8 cellular contexts compared by ENCODE assay signal in the genomic region with DNA sequence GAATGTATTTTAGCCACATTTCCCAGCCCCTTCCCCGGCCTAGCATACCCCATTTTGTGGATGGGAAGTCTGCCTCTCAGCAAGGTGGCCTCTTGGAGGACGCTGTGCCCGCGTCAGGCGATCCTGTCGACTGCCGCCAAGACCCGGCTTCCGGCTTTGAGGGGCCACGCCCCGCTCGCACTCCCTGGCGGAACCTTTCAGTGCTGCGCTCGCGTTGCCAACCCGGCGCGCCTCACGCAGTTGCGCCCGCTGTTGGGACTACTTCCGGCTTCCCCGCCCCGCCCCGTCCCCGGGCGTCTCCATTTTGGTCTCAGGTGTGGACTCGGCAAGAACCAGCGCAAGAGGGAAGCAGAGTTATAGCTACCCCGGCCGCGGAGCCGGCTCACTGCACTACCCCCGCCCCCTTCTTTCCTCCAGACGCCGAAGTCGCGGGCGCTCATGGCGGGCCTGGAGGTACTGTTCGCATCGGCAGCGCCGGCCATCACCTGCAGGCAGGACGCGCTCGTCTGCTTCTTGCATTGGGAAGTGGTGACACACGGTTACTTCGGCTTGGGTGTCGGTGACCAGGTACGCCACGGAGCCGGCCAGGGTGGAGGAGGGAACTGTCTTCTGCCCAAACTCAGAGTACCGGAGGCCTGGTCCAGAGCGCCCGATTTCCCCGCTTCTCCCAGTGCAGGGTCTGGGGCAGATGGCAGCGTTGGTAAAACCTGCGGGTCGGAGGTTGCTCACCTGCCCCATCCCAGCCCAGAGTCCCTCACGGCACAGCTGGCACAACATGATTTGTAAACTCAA. TPM values are rescaled to one million over a fixed set of nuclear protein-coding genes. Genes with fewer than 3 reads are reported as not detected.
DNase-seq lines count a peak whose midpoint lies in the region; ATAC-seq and TF ChIP-seq lines count a peak whose summit lies in the region.

A gene with protein sequence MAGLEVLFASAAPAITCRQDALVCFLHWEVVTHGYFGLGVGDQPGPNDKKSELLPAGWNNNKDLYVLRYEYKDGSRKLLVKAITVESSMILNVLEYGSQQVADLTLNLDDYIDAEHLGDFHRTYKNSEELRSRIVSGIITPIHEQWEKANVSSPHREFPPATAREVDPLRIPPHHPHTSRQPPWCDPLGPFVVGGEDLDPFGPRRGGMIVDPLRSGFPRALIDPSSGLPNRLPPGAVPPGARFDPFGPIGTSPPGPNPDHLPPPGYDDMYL (plus strand): TSS at position 267 of the 792 bp plus-strand sequence. CDS start 172 bp downstream, at position 439.

- peak within 1 kb of the TSS; percentile 96 for H2AFZ ChIP-seq in SK-N-SH (ENCODE audit: low read depth)

- TF ChIP-seq EP300 in SK-N-SH (IDR thresholded peaks at IDR 0.05; ENCODE audit: borderline replicate concordance in 1 of 2, low read depth in 1 of 2, low read length in 1 of 2), result peak; percentile 25; a peak in 1 of 4 replicates

- no peak for TF ChIP-seq POLR2A in testis (IDR thresholded peaks at IDR 0.05)

- H3K79me2 ChIP-seq in SK-N-SH (ENCODE audit: insufficient read depth), result peaks cover 57% of the 10 kb centered on the region

- no peaks in the 10 kb centered on the region for H3F3A ChIP-seq in SK-N-SH (replicated peaks; ENCODE audit: insufficient read depth)

- H3K36me3 ChIP-seq in GM06990 (ENCODE audit: control insufficient read depth, insufficient read depth, low read length), result no peaks in the 10 kb centered on the region; the same call in 1 of the 2 replicates
- H3K36me3 ChIP-seq in SK-N-SH (replicated peaks in 1 of 2; ENCODE audit: control insufficient read depth in 1 of 2, insufficient read depth in 2 of 2, low read length in 1 of 2), result peaks cover 4 to 14% of the 10 kb centered on the region in 2 experiments
- H3K36me3 ChIP-seq in testis (ENCODE audit: low read depth, missing control alignments), result no peaks in the 10 kb centered on the region

- intact Hi-C loops in testis (cut with DNase I; ENCODE audit: low total_unique reads), result no loop called here

- peak within 1 kb of the TSS; percentile 83 for H3K9ac ChIP-seq in SK-N-SH

- H3K27ac ChIP-seq in SK-N-SH (ENCODE audit: low read depth in 2 of 2, low read length in 1 of 2) (peak within 1 kb of the TSS; percentile 16 to 67; a peak in 2 of 4 replicates), testis (peak within 1 kb of the TSS; percentile 69 to 81)

- no peaks in the 10 kb centered on the region for H3K9me3 Mint-ChIP-seq in activated naive CD4-positive, alpha-beta T cell treated with anti-CD3 and anti-CD28 coated beads, Interleukin-2, amount 50 U/mL, for 24 hours

- H3K4me1 Mint-ChIP-seq in activated naive CD4-positive, alpha-beta T cell treated with anti-CD3 and anti-CD28 coated beads, Interleukin-2, amount 50 U/mL, for 24 hours, result peaks cover 51% of the 10 kb centered on the region

- DNase-seq in GM06990 (ENCODE audit: extremely low read depth, insufficient read length) (peak; percentile 97), NCI-H1048 (lab: John Stamatoyannopoulos, UW) (peak; percentile 85), SK-N-SH (peak; percentile 95), glomerular endothelial cell (ENCODE audit: extremely low read depth, low read depth, low spot score) (peak; percentile 41), omental fat pad (ENCODE audit: low spot score) (peak; percentile 73), testis (peak; percentile 95)

- no peaks in the 10 kb centered on the region for H3K9me2 ChIP-seq in SK-N-SH

- H3K9me3 ChIP-seq in SK-N-SH, result no peaks in the 10 kb centered on the region
- H3K9me3 ChIP-seq in testis, result no peaks in the 10 kb centered on the region

- H4K20me1 ChIP-seq in SK-N-SH (ENCODE audit: insufficient read depth), result peaks cover under 1% of the 10 kb centered on the region; the same call in 1 of the 2 replicates

- POLR2A ChIA-PET in SK-N-SH (lab: Yijun Ruan, JAX), result no interaction called here

- ATAC-seq in HG02571 (IDR thresholded peaks at IDR 0.05; ENCODE audit: unreplicated experiment) (peak; percentile 84), omental fat pad (ENCODE audit: low FRiP score) (peak; percentile 99)

- WGBS in SK-N-SH (ENCODE audit: low lambda C conversion rate), result 0% methylated on average over 22 of the region's 62 CpGs
- 0 to 1% methylated on average over 24 to 62 of the region's 62 CpGs for WGBS in testis, 2 donors

- peaks cover 14% of the 10 kb centered on the region for H3K36me3 Mint-ChIP-seq in activated naive CD4-positive, alpha-beta T cell treated with anti-CD3 and anti-CD28 coated beads, Interleukin-2, amount 50 U/mL, for 24 hours

- H3K27ac Mint-ChIP-seq in activated naive CD4-positive, alpha-beta T cell treated with anti-CD3 and anti-CD28 coated beads, Interleukin-2, amount 50 U/mL, for 24 hours, result peak within 1 kb of the TSS; percentile 84

- H3K27me3 Mint-ChIP-seq in activated naive CD4-positive, alpha-beta T cell treated with anti-CD3 and anti-CD28 coated beads, Interleukin-2, amount 50 U/mL, for 24 hours, result no peaks in the 10 kb centered on the region

- CTCF ChIA-PET in SK-N-SH (lab: Yijun Ruan, JAX), result interaction anchor here (0.7 to 5.2 kb wide), 4 partner anchors 10 to 163 kb away, joined by 3 to 41 read pairs (median 3); no protein-coding TSS in a partner anchor

- peak within 1 kb of the TSS; percentile 94 for H3K4me3 ChIP-seq in GM06990 (replicated peaks; ENCODE audit: low read depth, low read length)
- H3K4me3 ChIP-seq in SK-N-SH (ENCODE audit: low read depth in 2 of 2, low read length in 1 of 2), result peak within 1 kb of the TSS; percentile 99 to 100
- peak within 1 kb of the TSS; percentile 86 to 94 for H3K4me3 ChIP-seq in testis

- H3K27me3 ChIP-seq in GM06990 (replicated peaks; ENCODE audit: control insufficient read depth, insufficient read depth, low read length), result no peaks in the 10 kb centered on the region
- H3K27me3 ChIP-seq in SK-N-SH (ENCODE audit: insufficient read depth), result no peaks in the 10 kb centered on the region
- H3K27me3 ChIP-seq in testis, result no peaks in the 10 kb centered on the region

- no peak for TF ChIP-seq CTCF in GM06990 (IDR thresholded peaks at IDR 0.05; ENCODE audit: insufficient read depth, low read length, poor library complexity, severe bottlenecking)
- 0 out of 2 replicates have a peak, but pooled peaks have one; percentile 7 for TF ChIP-seq CTCF in SK-N-SH (IDR thresholded peaks at IDR 0.05)
- TF ChIP-seq CTCF in omental fat pad (IDR thresholded peaks at IDR 0.05), result no peak
- TF ChIP-seq CTCF in testis (IDR thresholded peaks at IDR 0.05), result peak in 2 of 3 experiments; percentile 17 to 42

- H3K4me3 Mint-ChIP-seq in activated naive CD4-positive, alpha-beta T cell treated with anti-CD3 and anti-CD28 coated beads, Interleukin-2, amount 50 U/mL, for 24 hours, result peak within 1 kb of the TSS; percentile 90

- H3K4me1 ChIP-seq in SK-N-SH (ENCODE audit: control insufficient read depth in 1 of 2, insufficient read depth in 2 of 2, low read depth in 1 of 2, low read length in 1 of 2) (peaks cover 12 to 30% of the 10 kb centered on the region in 2 experiments; a peak in 3 of 4 replicates), testis (peaks cover 34% of the 10 kb centered on the region)

- H3K4me2 ChIP-seq in SK-N-SH, result peak within 1 kb of the TSS; percentile 83

- no peak for TF ChIP-seq RAD21 in SK-N-SH (IDR thresholded peaks at IDR 0.05; ENCODE audit: low read length)

TF ChIP-seq in SK-N-SH, 30 proteins besides CTCF, POLR2A, EP300 and RAD21 (continues in another document):
- TF ChIP-seq FOXM1 (IDR thresholded peaks at IDR 0.05; ENCODE audit: low read depth), result 0 out of 2 replicates have a peak, but pooled peaks have one; percentile 57
- TF ChIP-seq, protein P1, sequence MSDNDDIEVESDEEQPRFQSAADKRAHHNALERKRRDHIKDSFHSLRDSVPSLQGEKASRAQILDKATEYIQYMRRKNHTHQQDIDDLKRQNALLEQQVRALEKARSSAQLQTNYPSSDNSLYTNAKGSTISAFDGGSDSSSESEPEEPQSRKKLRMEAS (IDR thresholded peaks at IDR 0.05; ENCODE audit: low read depth), result peak; percentile 96
- TF ChIP-seq, protein P2, sequence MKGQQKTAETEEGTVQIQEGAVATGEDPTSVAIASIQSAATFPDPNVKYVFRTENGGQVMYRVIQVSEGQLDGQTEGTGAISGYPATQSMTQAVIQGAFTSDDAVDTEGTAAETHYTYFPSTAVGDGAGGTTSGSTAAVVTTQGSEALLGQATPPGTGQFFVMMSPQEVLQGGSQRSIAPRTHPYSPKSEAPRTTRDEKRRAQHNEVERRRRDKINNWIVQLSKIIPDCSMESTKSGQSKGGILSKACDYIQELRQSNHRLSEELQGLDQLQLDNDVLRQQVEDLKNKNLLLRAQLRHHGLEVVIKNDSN (IDR thresholded peaks at IDR 0.05; ENCODE audit: borderline replicate concordance, low read depth), result peak; percentile 65
- no peak for TF ChIP-seq TCF12 (IDR thresholded peaks at IDR 0.05)
- TF ChIP-seq CHD2 (IDR thresholded peaks at IDR 0.05; ENCODE audit: low read length, partially characterized antibody), result peak; percentile 95
- TF ChIP-seq RCOR1 (IDR thresholded peaks at IDR 0.05; ENCODE audit: low read length), result no peak
- TF ChIP-seq, protein P3, sequence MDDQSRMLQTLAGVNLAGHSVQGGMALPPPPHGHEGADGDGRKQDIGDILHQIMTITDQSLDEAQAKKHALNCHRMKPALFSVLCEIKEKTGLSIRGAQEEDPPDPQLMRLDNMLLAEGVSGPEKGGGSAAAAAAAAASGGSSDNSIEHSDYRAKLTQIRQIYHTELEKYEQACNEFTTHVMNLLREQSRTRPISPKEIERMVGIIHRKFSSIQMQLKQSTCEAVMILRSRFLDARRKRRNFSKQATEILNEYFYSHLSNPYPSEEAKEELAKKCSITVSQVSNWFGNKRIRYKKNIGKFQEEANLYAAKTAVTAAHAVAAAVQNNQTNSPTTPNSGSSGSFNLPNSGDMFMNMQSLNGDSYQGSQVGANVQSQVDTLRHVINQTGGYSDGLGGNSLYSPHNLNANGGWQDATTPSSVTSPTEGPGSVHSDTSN (IDR thresholded peaks at IDR 0.05), result peak; percentile 56
- TF ChIP-seq POLR2AphosphoS5 (IDR thresholded peaks at IDR 0.05; ENCODE audit: low read depth, low read length), result peak; percentile 94
- peak; percentile 29; the same call in 1 of the 2 replicates for TF ChIP-seq NFIC (IDR thresholded peaks at IDR 0.05; ENCODE audit: borderline replicate concordance)
- no peak for TF ChIP-seq NRF1 (IDR thresholded peaks at IDR 0.05; ENCODE audit: low read depth, low read length)
- TF ChIP-seq FOSL2 (IDR thresholded peaks at IDR 0.05; ENCODE audit: borderline replicate concordance, low read depth), result peak; percentile 19; the same call in 1 of the 2 replicates
- TF ChIP-seq EZH2phosphoT487 (IDR thresholded peaks at IDR 0.05; ENCODE audit: borderline replicate concordance, low read depth), result no peak

RNA-seq across cellular contexts. Expression of the gene that starts here (rescaled TPM):
- polyA plus RNA-seq in SK-N-SH (2012; rRNA removed) (86.0 and 103 TPM in 2 replicates), testis (ENCODE audit: insufficient read depth, low read depth, low replicate concordance) (331 TPM)
- 82.3 and 106 TPM in 2 replicates for polyA plus RNA-seq in SK-N-SH (2012; cell fraction: cytosol; rRNA removed)
- 67.8 and 70.6 TPM in 2 replicates for polyA plus RNA-seq in SK-N-SH (2012; cell fraction: nucleus; rRNA removed)
- total RNA-seq in glomerular endothelial cell (93.7 and 110 TPM in 2 replicates), omental fat pad (100 to 1,000 TPM in 1 of 4 donors, 10 to 100 TPM in 3; 60.9 to 140 (median 74.6) TPM), testis (100 to 1,000 TPM; 265 to 380 TPM)

Comparison
In these comparisons a context has a peak if more than half of its experiments do, and no peak if none do; other contexts are left out.
1. Peak in every context shown above with its lines: DNase-seq, ATAC-seq, H3K4me3 ChIP-seq and H3K27ac ChIP-seq.
2. DNase-seq: peak in every context shown above with its lines; median percentile 97 in GM06990; 95 in SK-N-SH; 95 in testis; 85 in NCI-H1048; 73 in omental fat pad; 41 in glomerular endothelial cell.
3. CTCF ChIP-seq: peak in SK-N-SH (single experiment) and testis (2 of 3); none in GM06990 (single experiment) and omental fat pad (0 of 3).